Comparison of ENCODE assay signal across 8 cellular contexts in the genomic region with DNA sequence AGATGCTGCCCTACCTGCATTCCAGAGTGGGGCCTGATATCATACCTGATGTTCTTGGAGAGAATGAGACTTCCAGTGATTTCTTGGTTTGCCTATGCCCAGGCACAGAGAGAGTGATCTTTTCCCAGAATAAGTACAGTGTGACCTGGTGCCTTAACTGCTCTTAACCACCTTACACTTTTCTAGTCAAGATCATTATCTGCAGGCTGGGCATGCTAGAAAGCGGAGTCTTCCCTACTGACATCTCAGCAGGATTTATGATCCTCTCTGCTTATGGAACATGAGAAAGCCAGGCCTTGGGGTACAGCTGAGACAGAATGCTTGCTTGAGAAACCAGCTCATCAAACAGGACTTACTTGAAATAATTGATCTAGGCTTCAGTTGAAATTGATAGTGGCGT.
"Had no signal": no experiment of that assay in that cellular context is flagged by ENCODE, and none has a peak within 500 bp of the region (broad histone marks: within the 10 kb centered on the region; RNA-seq: fewer than 3 reads in every experiment).

No MANE protein-coding gene starts in this region.

- H3K4me3 ChIP-seq: GM12878 had no signal

- DNase-seq: GDM1, GF-D8 had no signal

- ATAC-seq: GM12878 had no signal

- FAIRE-seq: G401.6, GM12878, GM12891, GM12892, GM18507, GM19239 had no signal
